ENCODE assay signal across 12 cellular contexts in genomic region chr17:40436631-40437030, GRCh38.
"Had no signal": no experiment of that assay in that cellular context is flagged by ENCODE, and none has a peak within 500 bp of the region (broad histone marks: within the 10 kb centered on the region; RNA-seq: fewer than 3 reads in every experiment).

No MANE protein-coding gene starts in this region.

- H3K27me3 ChIP-seq: left lung, right atrium auricular region had no signal

- H3K4me1 ChIP-seq: parathyroid adenoma had no signal

- H3K9ac ChIP-seq: parathyroid adenoma had no signal

- DNase-seq: activated CD4-positive, alpha-beta memory T cell treated with anti-CD3 and anti-CD28 coated beads, Interleukin-2, amount 10 ng/mL, durations not matched to agents 7 days and 5 days; activated CD4-positive, alpha-beta T cell treated with anti-CD3 and anti-CD28 coated beads for 4 hours; activated naive CD4-positive, alpha-beta T cell treated with anti-CD3 and anti-CD28 coated beads, Interleukin-2, amount 50 U/mL, for 16 hours; activated T-cell treated with anti-CD3 and anti-CD28 coated beads, Interleukin-2, amount 50 U/mL, for 24 hours; naive thymus-derived CD8-positive, alpha-beta T cell had no signal

- H3K36me3 ChIP-seq: left lung, right atrium auricular region had no signal

- FAIRE-seq: colon, islet of Langerhans, TTC549 had no signal

- H3K27ac ChIP-seq: left lung, parathyroid adenoma, right atrium auricular region had no signal

- H3K9me3 ChIP-seq: left lung, right atrium auricular region had no signal

- H3K4me3 ChIP-seq: left lung, right atrium auricular region, smooth muscle cell had no signal
